8 cellular contexts compared by ENCODE assay signal in the genomic region with DNA sequence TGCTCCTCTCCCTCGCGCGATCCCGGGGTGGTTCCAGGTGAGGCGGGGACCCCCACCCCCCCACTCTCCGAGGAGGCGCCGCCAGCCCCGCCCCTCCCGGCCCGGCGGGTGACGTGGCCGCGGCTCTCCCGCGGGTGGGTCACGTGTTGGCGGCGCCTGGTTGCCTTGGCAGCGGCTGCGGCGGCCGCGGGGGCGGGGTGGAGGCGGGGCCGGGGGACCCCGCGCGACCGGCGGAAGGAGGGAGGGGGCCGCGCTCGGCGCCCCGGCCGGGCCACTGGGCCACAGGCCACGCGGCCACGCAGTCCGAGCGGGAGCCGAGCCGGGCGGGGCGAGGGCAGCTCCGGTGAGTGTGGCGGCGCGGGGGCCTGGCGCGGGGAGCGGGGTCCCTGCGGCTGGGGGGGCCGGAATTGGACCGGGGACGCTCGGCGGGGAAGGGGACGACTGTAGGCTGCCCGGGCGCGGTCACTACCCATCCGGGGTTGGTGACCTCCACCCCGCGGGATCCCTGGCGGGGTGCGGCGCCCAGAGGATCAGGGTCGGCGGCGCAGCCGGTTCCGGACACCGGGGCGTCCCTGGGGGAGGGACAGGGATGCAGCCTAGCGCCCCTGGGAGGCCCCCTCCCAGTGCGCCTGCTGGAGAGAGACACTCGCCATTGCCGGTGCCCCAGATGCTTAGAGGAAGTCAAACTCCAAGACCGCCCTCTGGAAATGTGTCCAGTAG. TPM values are rescaled to one million over a fixed set of nuclear protein-coding genes. Genes with fewer than 3 reads are reported as not detected.
DNase-seq lines count a peak whose midpoint lies in the region; ATAC-seq and TF ChIP-seq lines count a peak whose summit lies in the region.

A gene (plus strand): TSS at position 257 of the 720 bp plus-strand sequence. CDS start 5,382 bp downstream, outside the sequence.

- no peaks in the 10 kb centered on the region for H4K20me1 ChIP-seq in mammary epithelial cell (ENCODE audit: insufficient read depth, low read length)

- H3K9me3 ChIP-seq in HEK293 (ENCODE audit: control insufficient read depth, insufficient read depth, low read depth, low read length) (no peaks in the 10 kb centered on the region), mammary epithelial cell (replicated peaks; ENCODE audit: insufficient read depth, low read length) (no peaks in the 10 kb centered on the region), spleen (no peaks in the 10 kb centered on the region)

- DNase-seq in NCI-H1105 treated with DMSO at 0.1 percent for 48 hours (lab: John Stamatoyannopoulos, UW) (peak; percentile 54), WTC11 (ENCODE audit: low spot score) (peak; percentile 75), mammary epithelial cell (peak; percentile 35), inferior parietal cortex (ENCODE audit: extremely low spot score) (peak; percentile 64), spleen (peak; percentile 98), cerebellar nuclear complex (lab: John Stamatoyannopoulos, UW) (no peak)

- in situ Hi-C loops in mammary epithelial cell (cut with MboI; ENCODE audit: low sequenced_read_pairs in 2 of 2) = no loop called here

- no TSS peak for BruUV-seq in mammary epithelial cell (replicated peaks; lab: Mats Ljungman, UMichigan)

- H3K27ac ChIP-seq in HEK293 (ENCODE audit: extremely low read depth, low read depth, low read length) (peak within 1 kb of the TSS; percentile 68; the same call in 1 of the 2 replicates), mammary epithelial cell (ENCODE audit: insufficient read depth, low read depth, low read length) (no peak within 1 kb of the TSS), spleen (peak within 1 kb of the TSS; percentile 82 to 99 (median 98))

- TF ChIP-seq CTCF in HEK293 (tag by site-specific recombination; IDR thresholded peaks at IDR 0.05) (0 out of 2 replicates have a peak, but pooled peaks have one; percentile 38), WTC11 (IDR thresholded peaks at IDR 0.05) (no peak), mammary epithelial cell (conservative IDR thresholded peaks at IDR 0.05 in 1 of 2, IDR thresholded peaks at IDR 0.05 in 1 of 2; ENCODE audit: extremely low read depth in 1 of 2, insufficient read depth in 1 of 2, low read depth in 1 of 2, low read length in 2 of 2) (no peak), spleen (IDR thresholded peaks at IDR 0.05 in 8 of 11, conservative IDR thresholded peaks at IDR 0.05 in 3 of 11) (no peak)

- H3K79me2 ChIP-seq in mammary epithelial cell (ENCODE audit: insufficient read depth, low read length) = no peaks in the 10 kb centered on the region

- POLR2A ChIA-PET in HEK293 (lab: Yijun Ruan, JAX) = interaction anchor here (0.6 to 1.0 kb wide), 2 partner anchors 17 to 315 kb away, joined by 3 to 5 read pairs; no protein-coding TSS in a partner anchor
- POLR2A ChIA-PET in WTC11 (lab: Charles Lee) = interaction anchor here (1.0 kb wide), 1 partner anchor 38 kb away, joined by 4 read pairs; a partner anchor contains a TSS

- H3K9ac ChIP-seq in mammary epithelial cell (ENCODE audit: insufficient read depth, low read length) = peak within 1 kb of the TSS; percentile 20

- H3K4me3 ChIP-seq in HEK293 (ENCODE audit: low read depth, low read length) (peak within 1 kb of the TSS; percentile 83), mammary epithelial cell (replicated peaks in 1 of 3; ENCODE audit: insufficient read depth in 1 of 3, low read depth in 2 of 3, low read length in 3 of 3) (peak within 1 kb of the TSS; percentile 66 to 78 (median 72)), spleen (peak within 1 kb of the TSS; percentile 87 to 98 (median 94))

- H3K4me1 ChIP-seq in HEK293 (ENCODE audit: control insufficient read depth, insufficient read depth, low read length) = peaks cover 15% of the 10 kb centered on the region
- H3K4me1 ChIP-seq in mammary epithelial cell (ENCODE audit: insufficient read depth, low read length) = peaks cover 13% of the 10 kb centered on the region
- peaks cover 27 to 96% (median 69%) of the 10 kb centered on the region in 6 donors for H3K4me1 ChIP-seq in spleen

- dilution Hi-C loops in mammary epithelial cell (cut with HindIII; ENCODE audit: low sequenced_read_pairs) = no loop called here

- peak within 1 kb of the TSS; percentile 97 for H3K4me2 ChIP-seq in mammary epithelial cell (ENCODE audit: insufficient read depth, low read depth, low read length)

- CTCF ChIA-PET in HEK293 (lab: Yijun Ruan, JAX) (interaction anchor here (0.6 to 1.0 kb wide), 4 partner anchors 23 to 1825 kb away, joined by 3 to 6 read pairs (median 3); a partner anchor contains a TSS), WTC11 (lab: Charles Lee) (interaction anchor here (1.4 to 5.3 kb wide), 4 partner anchors 21 to 37 kb away, joined by 4 to 21 read pairs (median 8); a partner anchor contains a TSS), mammary epithelial cell (lab: Charles Lee; ENCODE audit: low non-redundant PET) (no interaction called here)

- no peaks in the 10 kb centered on the region; the same call in 1 of the 2 replicates for H3K36me3 Mint-ChIP-seq in WTC11

- ATAC-seq in WTC11 = peak; percentile 53

- no peaks in the 10 kb centered on the region for H3K27me3 Mint-ChIP-seq in WTC11 (ENCODE audit: low read depth)

- H3K4me1 Mint-ChIP-seq in WTC11 = peaks cover 29% of the 10 kb centered on the region

- intact Hi-C loops in mammary epithelial cell (cut with micrococcal nuclease) (no loop called here), spleen (cut with DNase I; ENCODE audit: low total_unique reads) (no loop called here)

- H3K27me3 ChIP-seq in mammary epithelial cell (ENCODE audit: insufficient read depth, low read length) (no peaks in the 10 kb centered on the region), spleen (replicated peaks in 1 of 7) (no peaks in the 10 kb centered on the region)

- H2AFZ ChIP-seq in mammary epithelial cell (ENCODE audit: low read depth, low read length) = peak within 1 kb of the TSS; percentile 90

- H3K36me3 ChIP-seq in HEK293 (ENCODE audit: control insufficient read depth in 2 of 2, insufficient read depth in 1 of 2, low read length in 2 of 2) = peaks cover 7 to 10% of the 10 kb centered on the region in 2 experiments; a peak in 2 of 3 replicates
- H3K36me3 ChIP-seq in mammary epithelial cell (ENCODE audit: insufficient read depth, low read length) = no peaks in the 10 kb centered on the region
- peaks cover 0 to 29% (median 19%) of the 10 kb centered on the region in 6 donors for H3K36me3 ChIP-seq in spleen

- TF ChIP-seq POLR2A in GM10847 (IDR thresholded peaks at IDR 0.05; ENCODE audit: extremely low read depth, insufficient read length) = peak; percentile 64
- TF ChIP-seq POLR2A in spleen (IDR thresholded peaks at IDR 0.05) = no peak

- no peak within 1 kb of the TSS; the same call in 1 of the 2 replicates for H3K27ac Mint-ChIP-seq in WTC11

- no peaks in the 10 kb centered on the region for H3K9me3 Mint-ChIP-seq in WTC11

- peak within 1 kb of the TSS; percentile 75 for H3K4me3 Mint-ChIP-seq in WTC11

- WGBS in mammary epithelial cell (ENCODE audit: low coverage, missing lambda C conversion rate) = no CpG with 5 or more reads among the region's 83 CpGs
- WGBS in spleen, 5 donors = 0 to 1% (median 1%) methylated on average over 22 to 83 of the region's 83 CpGs

TF ChIP-seq in HEK293, 187 proteins besides CTCF, POLR2A, EP300 and RAD21 (continues in another document):
- no peak for TF ChIP-seq ZNF623 (tag by site-specific recombination; IDR thresholded peaks at IDR 0.05)
- TF ChIP-seq ZNF510 (tag by site-specific recombination; IDR thresholded peaks at IDR 0.05; ENCODE audit: insufficient replicate concordance) = no peak
- TF ChIP-seq GLIS1 (tag by site-specific recombination; IDR thresholded peaks at IDR 0.05) = peak; percentile 90
- no peak for TF ChIP-seq SCRT2 (tag by site-specific recombination; IDR thresholded peaks at IDR 0.05)
- peak; percentile 21; the same call in 1 of the 2 replicates for TF ChIP-seq KLF8 (tag by site-specific recombination; IDR thresholded peaks at IDR 0.05)
- no peak for TF ChIP-seq HOXD13 (CRISPR knock-in tag; IDR thresholded peaks at IDR 0.05; ENCODE audit: borderline replicate concordance)
- no peak for TF ChIP-seq ZNF292 (tag by site-specific recombination; IDR thresholded peaks at IDR 0.05; ENCODE audit: borderline replicate concordance, low read depth)
- TF ChIP-seq, protein P1, sequence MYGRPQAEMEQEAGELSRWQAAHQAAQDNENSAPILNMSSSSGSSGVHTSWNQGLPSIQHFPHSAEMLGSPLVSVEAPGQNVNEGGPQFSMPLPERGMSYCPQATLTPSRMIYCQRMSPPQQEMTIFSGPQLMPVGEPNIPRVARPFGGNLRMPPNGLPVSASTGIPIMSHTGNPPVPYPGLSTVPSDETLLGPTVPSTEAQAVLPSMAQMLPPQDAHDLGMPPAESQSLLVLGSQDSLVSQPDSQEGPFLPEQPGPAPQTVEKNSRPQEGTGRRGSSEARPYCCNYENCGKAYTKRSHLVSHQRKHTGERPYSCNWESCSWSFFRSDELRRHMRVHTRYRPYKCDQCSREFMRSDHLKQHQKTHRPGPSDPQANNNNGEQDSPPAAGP (tag by site-specific recombination; IDR thresholded peaks at IDR 0.05) = no peak

TF ChIP-seq in WTC11, 78 proteins besides CTCF, POLR2A, EP300 and RAD21:
- TF ChIP-seq, protein P2, sequence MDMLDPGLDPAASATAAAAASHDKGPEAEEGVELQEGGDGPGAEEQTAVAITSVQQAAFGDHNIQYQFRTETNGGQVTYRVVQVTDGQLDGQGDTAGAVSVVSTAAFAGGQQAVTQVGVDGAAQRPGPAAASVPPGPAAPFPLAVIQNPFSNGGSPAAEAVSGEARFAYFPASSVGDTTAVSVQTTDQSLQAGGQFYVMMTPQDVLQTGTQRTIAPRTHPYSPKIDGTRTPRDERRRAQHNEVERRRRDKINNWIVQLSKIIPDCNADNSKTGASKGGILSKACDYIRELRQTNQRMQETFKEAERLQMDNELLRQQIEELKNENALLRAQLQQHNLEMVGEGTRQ (CRISPR knock-in tag; IDR thresholded peaks at IDR 0.05) = peak; percentile 96
- TF ChIP-seq, protein P3, sequence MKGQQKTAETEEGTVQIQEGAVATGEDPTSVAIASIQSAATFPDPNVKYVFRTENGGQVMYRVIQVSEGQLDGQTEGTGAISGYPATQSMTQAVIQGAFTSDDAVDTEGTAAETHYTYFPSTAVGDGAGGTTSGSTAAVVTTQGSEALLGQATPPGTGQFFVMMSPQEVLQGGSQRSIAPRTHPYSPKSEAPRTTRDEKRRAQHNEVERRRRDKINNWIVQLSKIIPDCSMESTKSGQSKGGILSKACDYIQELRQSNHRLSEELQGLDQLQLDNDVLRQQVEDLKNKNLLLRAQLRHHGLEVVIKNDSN (CRISPR knock-in tag; IDR thresholded peaks at IDR 0.05) = peak; percentile 87
- TF ChIP-seq EMX1 (CRISPR knock-in tag; IDR thresholded peaks at IDR 0.05) (no peak), SP1 (CRISPR knock-in tag; conservative IDR thresholded peaks at IDR 0.05) (peak; percentile 50; the same call in 1 of the 2 replicates), ZNF396 (CRISPR knock-in tag; IDR thresholded peaks at IDR 0.05; ENCODE audit: borderline replicate concordance) (no peak), ZNF423 (CRISPR knock-in tag; IDR thresholded peaks at IDR 0.05) (peak; percentile 70)

RNA-seq across cellular contexts. Expression of the gene that starts here (rescaled TPM):
- total RNA-seq in WTC11 (2021) (22.2 to 25.9 TPM (median 24.7 TPM) in 3 replicates), mammary epithelial cell (10 to 100 TPM; 17.3 to 28.0 TPM), spleen (100 to 1,000 TPM in 3 of 7 donors, 10 to 100 TPM in 4; 75.3 to 146 (median 90.5) TPM)
- polyA plus RNA-seq in mammary epithelial cell (10.7 TPM), spleen (10 to 100 TPM; 31.5 to 74.4 (median 35.4) TPM)
- polyA minus RNA-seq in mammary epithelial cell = 13.6 TPM

Comparison
In these comparisons a context has a peak if more than half of its experiments do, and no peak if none do; other contexts are left out.
1. DNase-seq: peak in NCI-H1105 treated with DMSO at 0.1 percent for 48 hours (single experiment), WTC11 (single experiment), mammary epithelial cell (single experiment), inferior parietal cortex (single experiment) and spleen (single experiment); none in cerebellar nuclear complex (0 of 2).
2. Peak in every context shown above with its lines, with median percentiles within 50 percentile points of each other: H3K4me3 ChIP-seq.